In the genomic region with DNA sequence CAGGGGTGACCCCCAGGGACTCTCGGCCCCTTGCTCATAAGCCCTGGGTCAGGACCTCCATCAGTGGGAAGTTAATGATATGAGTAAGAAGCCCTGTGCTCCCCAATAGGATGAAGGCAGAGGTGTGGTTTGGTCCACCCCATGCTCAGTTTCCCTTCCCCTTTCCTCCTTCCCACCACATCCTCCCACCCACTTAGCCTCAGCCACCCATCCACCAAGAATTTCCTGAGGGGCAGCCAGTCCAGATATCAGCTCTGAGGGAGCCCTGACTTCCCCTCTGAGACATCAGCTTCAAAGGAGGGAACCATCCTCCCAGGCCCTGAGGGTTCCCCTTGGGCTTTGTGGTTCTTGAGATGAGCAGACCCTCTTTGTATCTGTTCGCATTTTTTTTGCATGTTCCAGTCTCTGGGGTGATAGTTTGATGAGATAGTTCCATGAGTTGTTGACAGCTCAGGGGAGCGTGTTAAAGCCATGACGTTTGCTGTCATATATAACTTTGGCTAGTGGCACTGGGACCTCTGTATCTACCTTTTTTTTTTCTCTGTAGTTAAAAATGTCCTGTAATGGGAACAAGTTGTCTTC, we compare ENCODE assay signal across 8 cellular contexts.
DNase-seq lines count a peak whose midpoint lies in the region; ATAC-seq lines count a peak whose summit lies in the region.

No MANE protein-coding gene starts in this region.

- peak; percentile 75 for ATAC-seq in HG02870 (IDR thresholded peaks at IDR 0.05; ENCODE audit: unreplicated experiment)

- peak; percentile 62 for DNase-seq in activated T-cell treated with anti-CD3 and anti-CD28 coated beads for 24 hours (ENCODE audit: low read depth)
- no peak for DNase-seq in activated T-cell treated with anti-CD3 and anti-CD28 coated beads for 4 hours
- peak; percentile 8 for DNase-seq in SKM-1 (lab: John Stamatoyannopoulos, UW; ENCODE audit: unreplicated experiment)
- DNase-seq in medulla oblongata (ENCODE audit: extremely low spot score) = peak; percentile 79
- no peak for DNase-seq in NCI-H82 treated with DMSO at 0.1 percent for 48 hours (lab: John Stamatoyannopoulos, UW; ENCODE audit: unreplicated experiment)
- DNase-seq in SW480 (ENCODE audit: low spot score) = no peak
- no peak for DNase-seq in H4 (ENCODE audit: low spot score)

Comparison
In these comparisons a context has a peak if more than half of its experiments do, and no peak if none do; other contexts are left out.
1. DNase-seq: peak in activated T-cell treated with anti-CD3 and anti-CD28 coated beads for 24 hours (single experiment), SKM-1 (single experiment) and medulla oblongata (single experiment); none in activated T-cell treated with anti-CD3 and anti-CD28 coated beads for 4 hours (single experiment), NCI-H82 treated with DMSO at 0.1 percent for 48 hours (single experiment), SW480 (single experiment) and H4 (single experiment).